In the genomic region with DNA sequence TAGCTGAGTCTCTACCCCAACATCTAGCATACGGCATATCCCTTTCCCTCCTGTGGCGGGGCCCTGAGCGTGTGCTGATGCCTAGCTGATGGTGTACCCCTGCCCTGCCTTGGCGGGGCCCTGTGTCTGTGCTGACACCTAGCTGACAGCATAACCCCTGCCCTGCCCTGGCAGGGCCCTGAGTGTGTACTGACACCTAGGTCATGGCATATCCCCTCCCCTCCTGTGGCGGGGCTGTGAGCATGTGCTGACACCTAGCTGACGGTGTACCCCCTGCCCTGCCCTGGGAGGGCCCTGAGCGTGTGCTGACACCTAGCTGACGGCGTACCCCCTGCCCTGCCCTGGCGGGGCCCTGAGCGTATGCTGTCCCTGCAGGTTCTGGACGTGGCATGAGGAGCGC, we compare ENCODE assay signal across 14 cellular contexts.
"Had no signal": no experiment of that assay in that cellular context is flagged by ENCODE, and none has a peak within 500 bp of the region (broad histone marks: within the 10 kb centered on the region; RNA-seq: fewer than 3 reads in every experiment).

No MANE protein-coding gene starts in this region.

- H3K27me3 Mint-ChIP-seq: activated T-cell treated with anti-CD3 and anti-CD28 coated beads, Interleukin-2, amount 50 U/mL, for 24 hours had no signal

- H3K36me3 Mint-ChIP-seq: natural killer cell had no signal

- H3K9me3 ChIP-seq: testis, upper lobe of right lung had no signal

- H3K27ac ChIP-seq: brain microvascular endothelial cell, foreskin keratinocyte, testis, upper lobe of right lung had no signal

- H3K4me3 Mint-ChIP-seq: activated T-cell treated with anti-CD3 and anti-CD28 coated beads, Interleukin-2, amount 50 U/mL, for 24 hours; natural killer cell had no signal

- H3K27me3 ChIP-seq: brain microvascular endothelial cell, foreskin keratinocyte, testis, upper lobe of right lung had no signal

- ATAC-seq: foreskin keratinocyte, left ventricle myocardium superior, upper lobe of right lung had no signal

- DNase-seq: activated CD4-positive, CD25-positive, alpha-beta regulatory T cell treated with anti-CD3 and anti-CD28 coated beads, Interleukin-2, amount 50 U/mL, for 72 hours; activated gamma-delta T cell treated with Interleukin-2 at 50 U/mL for 16 hours; activated T-cell treated with anti-CD3 and anti-CD28 coated beads, Interleukin-2, amount 50 U/mL, for 24 hours; anterior cingulate cortex; brain microvascular endothelial cell; cortex of kidney; foreskin keratinocyte; glutamatergic neuron; left ventricle myocardium superior; mesenchymal stem cell; natural killer cell; stimulated activated naive CD4-positive, alpha-beta T cell treated with Interleukin-2 at 50 U/mL for 16 hours; testis; upper lobe of right lung had no signal

- H3K4me3 ChIP-seq: testis, upper lobe of right lung had no signal

- H3K9me3 Mint-ChIP-seq: activated T-cell treated with anti-CD3 and anti-CD28 coated beads, Interleukin-2, amount 50 U/mL, for 24 hours; natural killer cell had no signal

- H3K36me3 ChIP-seq: brain microvascular endothelial cell, upper lobe of right lung had no signal

- H3K27ac Mint-ChIP-seq: activated T-cell treated with anti-CD3 and anti-CD28 coated beads, Interleukin-2, amount 50 U/mL, for 24 hours had no signal

- H3K4me1 ChIP-seq: foreskin keratinocyte, testis, upper lobe of right lung had no signal
